ENCODE assay signal across 32 cellular contexts in genomic region chr7:137601642-137602041, GRCh38.
"Had no signal": no experiment of that assay in that cellular context is flagged by ENCODE, and none has a peak within 500 bp of the region (broad histone marks: within the 10 kb centered on the region; RNA-seq: fewer than 3 reads in every experiment).

No MANE protein-coding gene starts in this region.

- H3K27ac ChIP-seq: cardiac muscle cell, colonic mucosa, epithelial cell of prostate, esophagus squamous epithelium, gastrocnemius medialis, left lung, lower lobe of right lung, neural progenitor cell, parathyroid adenoma, psoas muscle, uterus had no signal

- DNase-seq: activated CD4-positive, alpha-beta T cell treated with anti-CD3 and anti-CD28 coated beads for 36 hours; activated CD4-positive, CD25-positive, alpha-beta regulatory T cell; activated CD8-positive, alpha-beta memory T cell treated with anti-CD3 and anti-CD28 coated beads, Interleukin-2, amount 10 ng/mL, durations not matched to agents 7 days and 5 days; activated CD8-positive, alpha-beta T cell treated with anti-CD3 and anti-CD28 coated beads, Interleukin-2, amount 10 ng/mL, durations not matched to agents 7 days and 5 days; activated effector memory CD4-positive, alpha-beta T cell treated with Interleukin-2 at 50 U/mL for 16 hours; activated naive CD4-positive, alpha-beta T cell treated with Interleukin-2 at 50 U/mL for 16 hours; activated T-cell treated with anti-CD3 and anti-CD28 coated beads for 4 hours; anterior cingulate cortex; cerebellar nuclear complex; colonic mucosa; effector CD8-positive, alpha-beta T cell; esophagus squamous epithelium; gastrocnemius medialis; glutamatergic neuron; left lung; lower lobe of right lung; mesenchymal stem cell; natural killer cell; occipital lobe; psoas muscle; stimulated activated CD4-positive, alpha-beta T cell treated with anti-CD3 and anti-CD28 coated beads, Interleukin-15, amount 100 ng/mL, for 24 hours; stimulated activated CD4-positive, alpha-beta T cell treated with anti-CD3 and anti-CD28 coated beads, Interleukin-2, amount 100 ng/mL, for 24 hours; stimulated activated naive CD4-positive, alpha-beta T cell; trophoblast cell; uterus had no signal

- H3K4me3 ChIP-seq: cardiac muscle cell, colonic mucosa, esophagus squamous epithelium, gastrocnemius medialis, left lung, lower lobe of right lung, neural progenitor cell, psoas muscle, smooth muscle cell, uterus had no signal

- H3K9me3 ChIP-seq: colonic mucosa, esophagus squamous epithelium, gastrocnemius medialis, left lung, lower lobe of right lung, psoas muscle, uterus had no signal

- H3K4me1 ChIP-seq: colonic mucosa, esophagus squamous epithelium, gastrocnemius medialis, left lung, lower lobe of right lung, parathyroid adenoma, psoas muscle, uterus had no signal

- H3K27me3 ChIP-seq: cardiac muscle cell, colonic mucosa, esophagus squamous epithelium, gastrocnemius medialis, left lung, neural progenitor cell, uterus had no signal

- H3K36me3 ChIP-seq: cardiac muscle cell, colonic mucosa, esophagus squamous epithelium, gastrocnemius medialis, left lung, lower lobe of right lung, neural progenitor cell, uterus had no signal

- FAIRE-seq: endometrium, islet of Langerhans had no signal
